26 cellular contexts compared by ENCODE assay signal in the genomic region with DNA sequence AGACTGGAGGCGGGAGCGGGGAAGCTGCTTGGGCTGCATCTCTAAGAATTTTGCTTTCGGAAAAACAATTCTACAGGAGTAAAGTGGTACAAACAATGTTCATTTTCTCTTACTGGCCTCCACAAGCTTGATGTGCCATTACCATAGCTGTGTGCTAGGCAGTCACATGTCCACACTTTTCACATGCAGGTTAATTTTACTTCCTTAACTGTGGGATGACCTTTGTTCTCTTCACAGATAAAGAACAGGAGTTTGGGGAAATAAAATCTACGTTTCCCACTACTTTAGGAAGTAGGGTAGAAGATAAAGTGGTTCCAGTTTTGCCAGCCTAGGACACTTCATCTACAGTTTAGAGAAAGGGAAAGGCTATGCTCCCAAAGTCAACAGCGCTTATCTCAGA.
"Had no signal": no experiment of that assay in that cellular context is flagged by ENCODE, and none has a peak within 500 bp of the region (broad histone marks: within the 10 kb centered on the region; RNA-seq: fewer than 3 reads in every experiment).

No MANE protein-coding gene starts in this region.

- ATAC-seq: esophagus mucosa, gastrocnemius medialis, heart right ventricle, left cardiac atrium, left lobe of liver, lower lobe of right lung had no signal

- H3K27me3 ChIP-seq: dorsolateral prefrontal cortex, esophagus squamous epithelium, gastrocnemius medialis had no signal

- DNase-seq: dermis blood vessel endothelial cell; dorsolateral prefrontal cortex; effector CD4-positive, alpha-beta T cell; effector memory CD4-positive, alpha-beta T cell; erythroblast; esophagus squamous epithelium; foreskin fibroblast; foreskin melanocyte; gastrocnemius medialis; glutamatergic neuron; head of caudate nucleus; heart right ventricle; immature natural killer cell; left cardiac atrium; left ventricle myocardium inferior; lower lobe of right lung; mesenchymal stem cell; midbrain; naive B cell had no signal

- H3K4me1 ChIP-seq: esophagus squamous epithelium, left ventricle myocardium inferior, lower lobe of right lung had no signal

- FAIRE-seq: colon, endometrium, keratinocyte had no signal

- H3K27ac ChIP-seq: coronary artery, dorsolateral prefrontal cortex, epithelial cell of prostate, esophagus squamous epithelium, gastrocnemius medialis, heart right ventricle, left ventricle myocardium inferior, lower lobe of right lung had no signal

- H3K9me3 ChIP-seq: esophagus squamous epithelium, gastrocnemius medialis, heart right ventricle, left ventricle myocardium inferior, lower lobe of right lung had no signal

- H3K4me3 ChIP-seq: coronary artery, dorsolateral prefrontal cortex, esophagus squamous epithelium, gastrocnemius medialis, heart right ventricle, left ventricle myocardium inferior, lower lobe of right lung had no signal

- H3K36me3 ChIP-seq: gastrocnemius medialis, heart right ventricle, left ventricle myocardium inferior, lower lobe of right lung had no signal
